In the genomic region with DNA sequence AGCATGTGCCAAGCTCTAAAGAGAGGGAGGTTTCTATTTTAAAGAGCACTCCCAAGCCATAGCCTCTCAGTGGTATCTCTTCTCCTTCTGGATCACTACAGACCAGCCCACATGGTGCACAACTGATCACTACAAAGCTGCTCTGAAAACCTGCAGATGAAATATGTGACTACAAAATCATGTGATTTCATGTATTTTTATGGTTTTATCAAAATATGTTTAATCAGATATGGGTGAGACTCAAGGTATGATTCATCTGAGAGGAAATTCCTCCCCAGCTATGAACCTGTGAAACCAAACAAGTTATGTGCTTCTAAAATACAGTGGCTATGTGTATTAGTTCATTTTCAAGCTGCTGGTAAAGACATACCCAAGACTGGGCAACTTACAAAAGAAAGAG, we compare ENCODE assay signal across 26 cellular contexts.
A peak's percentile ranks its signal among the peaks of the same experiment; 100 is the strongest.
DNase-seq lines count a peak whose midpoint lies in the region; ATAC-seq, FAIRE-seq and TF ChIP-seq lines count a peak whose summit lies in the region.
"Had no signal": no experiment of that assay in that cellular context is flagged by ENCODE, and none has a peak within 500 bp of the region (broad histone marks: within the 10 kb centered on the region; RNA-seq: fewer than 3 reads in every experiment).

No MANE protein-coding gene starts in this region.

- H3K79me2 ChIP-seq in astrocyte (ENCODE audit: insufficient read depth, low read length), result no peaks in the 10 kb centered on the region

- H3K4me1 ChIP-seq in astrocyte (ENCODE audit: insufficient read depth, low read length), result peaks cover 10% of the 10 kb centered on the region
- H3K4me1 ChIP-seq: lower lobe of right lung, testis, vagina had no signal

- no peak overlapping the region for H3K27ac Mint-ChIP-seq in astrocyte (ENCODE audit: unreplicated experiment)
- H3K27ac Mint-ChIP-seq: CD4-positive, CD25-positive, alpha-beta regulatory T cell; dendritic cell treated with granulocyte-macrophage colony-stimulating factor and Interleukin-4, amounts not matched to agents 40 ng/mL and 50 ng/mL, for 4 days; H9; stimulated activated memory B cell treated with anti-CD40 and anti-IgM and Interleukin-4, amounts not matched to agents 10 μg/mL and 1 μg/mL and 100 μg/mL, for 72 hours had no signal

- H3K27me3 Mint-ChIP-seq in astrocyte (ENCODE audit: low read depth, unreplicated experiment), result no peaks in the 10 kb centered on the region
- H3K27me3 Mint-ChIP-seq: CD4-positive, CD25-positive, alpha-beta regulatory T cell; dendritic cell treated with granulocyte-macrophage colony-stimulating factor and Interleukin-4, amounts not matched to agents 40 ng/mL and 50 ng/mL, for 4 days; stimulated activated memory B cell treated with anti-CD40 and anti-IgM and Interleukin-4, amounts not matched to agents 10 μg/mL and 1 μg/mL and 100 μg/mL, for 72 hours had no signal

- H2AFZ ChIP-seq in astrocyte (ENCODE audit: low read depth, low read length), result no peak overlapping the region

- H3K4me3 Mint-ChIP-seq in astrocyte (ENCODE audit: unreplicated experiment), result no peak overlapping the region
- H3K4me3 Mint-ChIP-seq: CD4-positive, CD25-positive, alpha-beta regulatory T cell; dendritic cell treated with granulocyte-macrophage colony-stimulating factor and Interleukin-4, amounts not matched to agents 40 ng/mL and 50 ng/mL, for 4 days; H9; stimulated activated memory B cell treated with anti-CD40 and anti-IgM and Interleukin-4, amounts not matched to agents 10 μg/mL and 1 μg/mL and 100 μg/mL, for 72 hours had no signal

- TF ChIP-seq CTCF in astrocyte (IDR thresholded peaks at IDR 0.05; ENCODE audit: insufficient read depth, low read depth, low read length), result no peak

- no peak overlapping the region for H3K4me3 ChIP-seq in astrocyte (ENCODE audit: insufficient read depth, low read depth, low read length)
- H3K4me3 ChIP-seq: K562, lower lobe of right lung, skin epidermis, testis, vagina had no signal

- H3K36me3 ChIP-seq in astrocyte (ENCODE audit: insufficient read depth, low read length), result no peaks in the 10 kb centered on the region
- H3K36me3 ChIP-seq: lower lobe of right lung, vagina had no signal

- no peak for ATAC-seq in GM19452 (IDR thresholded peaks at IDR 0.05; ENCODE audit: unreplicated experiment)
- no peak for ATAC-seq in Right ventricle myocardium inferior
- ATAC-seq in HG03342 (IDR thresholded peaks at IDR 0.05; ENCODE audit: unreplicated experiment), result no peak
- ATAC-seq: K562; lower lobe of right lung; stimulated activated memory B cell treated with anti-CD40 and anti-IgM and Interleukin-4, amounts not matched to agents 10 μg/mL and 1 μg/mL and 100 μg/mL, for 72 hours had no signal

- no peaks in the 10 kb centered on the region for H3K4me1 Mint-ChIP-seq in astrocyte (ENCODE audit: low read depth, unreplicated experiment)

- peak overlapping the region; percentile 48 for H3K4me2 ChIP-seq in astrocyte (ENCODE audit: low read length)
- H3K4me2 ChIP-seq: SK-N-SH had no signal

- DNase-seq in stimulated activated CD4-positive, alpha-beta T cell treated with anti-CD3 and anti-CD28 coated beads, Interleukin-15, amount 100 ng/mL, for 24 hours, result peak; percentile 19
- DNase-seq in stimulated activated CD4-positive, alpha-beta T cell treated with anti-CD3 and anti-CD28 coated beads, Interleukin-4, amount 100 ng/mL, for 4 hours, result no peak
- peak; percentile 66 for DNase-seq in astrocyte (ENCODE audit: low read depth)
- peak; percentile 15 for DNase-seq in hepatic stellate cell (ENCODE audit: low spot score)
- DNase-seq in Right ventricle myocardium inferior (ENCODE audit: missing footprints), result no peak
- DNase-seq: activated CD4-positive, alpha-beta T cell treated with anti-CD3 and anti-CD28 coated beads, Interleukin-2, amount 50 U/mL, for 4 hours; GDM1; H9; hypothalamus; islet precursor cell; lower lobe of right lung; NCI-H1436; NCI-H524 treated with DMSO at 0.1 percent for 48 hours; RPMI8226; SK-N-SH; stimulated activated CD4-positive, alpha-beta T cell treated with anti-CD3 and anti-CD28 coated beads, Interleukin-2, amount 100 ng/mL, for 24 hours; testis had no signal

- intact Hi-C loops in Right ventricle myocardium inferior (cut with DNase I), result no loop called here

- no peaks in the 10 kb centered on the region for H4K20me1 ChIP-seq in astrocyte (ENCODE audit: insufficient read depth, low read length)

- H3K27me3 ChIP-seq in astrocyte (ENCODE audit: insufficient read depth, low read length), result no peaks in the 10 kb centered on the region
- H3K27me3 ChIP-seq: testis, vagina had no signal

- peaks cover 3% of the 10 kb centered on the region for H3K9me3 ChIP-seq in astrocyte (ENCODE audit: insufficient read depth, low read depth, low read length)
- H3K9me3 ChIP-seq: lower lobe of right lung, SK-N-SH, testis, vagina had no signal

- H3K27ac ChIP-seq in astrocyte (ENCODE audit: low read depth, low read length), result peak overlapping the region; percentile 56
- H3K27ac ChIP-seq: lower lobe of right lung, skin epidermis, testis, vagina, VCaP had no signal

- no peak overlapping the region for H3K9ac ChIP-seq in astrocyte (ENCODE audit: low read length)
- H3K9ac ChIP-seq: SK-N-SH had no signal

- FAIRE-seq in astrocyte (lab: Jason Lieb, UNC), result no peak
- FAIRE-seq: K562 had no signal

- H3K9me3 Mint-ChIP-seq in astrocyte (ENCODE audit: unreplicated experiment), result peaks cover 10% of the 10 kb centered on the region

- peaks cover 38% of the 10 kb centered on the region for H3K36me3 Mint-ChIP-seq in astrocyte (ENCODE audit: low read depth, unreplicated experiment)

Comparison
In these comparisons a context has a peak if more than half of its experiments do, and no peak if none do; other contexts are left out.
1. DNase-seq: peak in stimulated activated CD4-positive, alpha-beta T cell treated with anti-CD3 and anti-CD28 coated beads, Interleukin-15, amount 100 ng/mL, for 24 hours (single experiment), astrocyte (single experiment) and hepatic stellate cell (single experiment); none in stimulated activated CD4-positive, alpha-beta T cell treated with anti-CD3 and anti-CD28 coated beads, Interleukin-4, amount 100 ng/mL, for 4 hours (0 of 2) and Right ventricle myocardium inferior (single experiment).